ENCODE assay signal across 8 cellular contexts in genomic region chr14:68140111-68140741, GRCh38.
DNase-seq lines count a peak whose midpoint lies in the region; ATAC-seq lines count a peak whose summit lies in the region.

No MANE protein-coding gene starts in this region.

- no peaks in the 10 kb centered on the region for H3K27me3 ChIP-seq in HAP-1 (ENCODE audit: low read depth)

- no peaks in the 10 kb centered on the region for H3K9me3 ChIP-seq in HAP-1

- H3K4me1 ChIP-seq in HAP-1 = peaks cover 26% of the 10 kb centered on the region

- ATAC-seq in HG03565 (IDR thresholded peaks at IDR 0.05; ENCODE audit: unreplicated experiment) = no peak
- ATAC-seq in HG03039 (IDR thresholded peaks at IDR 0.05; ENCODE audit: unreplicated experiment) = no peak

- in situ Hi-C loops in HAP-1 (cut with MboI; ENCODE audit: low sequenced_read_pairs) = no loop called here

- H3K36me3 ChIP-seq in HAP-1 (replicated peaks) = no peaks in the 10 kb centered on the region

- DNase-seq in HAP-1 (ENCODE audit: low spot score in 2 of 2) (peak; percentile 14 to 31), RPMI7951 (ENCODE audit: low read depth) (peak; percentile 99), fibroblast of the conjunctiva (ENCODE audit: low read depth) (peak; percentile 92), pulmonary artery endothelial cell (ENCODE audit: low read depth, low spot score) (peak; percentile 80), SKM-1 treated with dmso at 0.1 percent for 144 hours (lab: John Stamatoyannopoulos, UW; ENCODE audit: unreplicated experiment) (no peak)
- DNase-seq in effector CD4-positive, alpha-beta T cell = no peak

- H3K4me3 ChIP-seq in HAP-1 = no peak overlapping the region

Comparison
In these comparisons a context has a peak if more than half of its experiments do, and no peak if none do; other contexts are left out.
1. DNase-seq: peak in HAP-1 (2 of 2), RPMI7951 (single experiment), fibroblast of the conjunctiva (single experiment) and pulmonary artery endothelial cell (single experiment); none in SKM-1 treated with dmso at 0.1 percent for 144 hours (single experiment) and effector CD4-positive, alpha-beta T cell (single experiment).